ENCODE assay signal across 8 cellular contexts in the genomic region with DNA sequence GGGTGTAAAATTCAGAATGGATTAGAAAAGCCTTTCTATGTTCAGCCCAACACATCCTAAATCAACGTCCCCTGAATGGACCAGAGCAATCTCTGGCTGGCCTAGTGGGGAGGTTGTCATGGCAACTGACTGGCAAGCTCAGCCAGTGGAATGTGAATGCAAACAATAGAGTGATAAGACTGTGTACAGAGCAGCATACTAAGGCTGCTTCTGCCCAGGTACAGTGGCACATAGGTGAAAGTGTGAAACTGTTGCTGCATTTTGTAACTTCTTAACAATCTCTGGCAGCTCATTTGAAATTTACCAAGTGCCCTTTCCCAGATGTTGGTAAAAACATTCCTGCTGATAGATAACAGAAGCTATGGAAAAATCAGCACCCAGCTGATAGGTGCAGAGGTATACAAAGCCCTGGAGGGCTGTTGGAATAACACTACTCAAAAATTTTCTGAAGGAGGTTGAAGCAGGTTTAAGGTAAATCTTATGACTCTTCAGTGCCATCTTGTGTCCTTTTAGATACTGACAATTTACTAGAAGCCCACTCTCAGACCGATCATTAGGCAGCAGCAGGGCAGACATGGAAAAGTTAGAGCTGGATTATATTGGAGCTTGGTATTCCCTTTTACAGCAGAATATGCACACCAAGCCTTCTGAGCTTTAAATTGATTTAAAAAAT.
DNase-seq lines count a peak whose midpoint lies in the region; ATAC-seq and TF ChIP-seq lines count a peak whose summit lies in the region.

No MANE protein-coding gene starts in this region.

- TF ChIP-seq CTCF in GM12874 (IDR thresholded peaks at IDR 0.05; ENCODE audit: insufficient read depth, low read depth, low read length) (peak; percentile 31; the same call in 1 of the 2 replicates), SK-N-SH (IDR thresholded peaks at IDR 0.05) (peak; percentile 59), fibroblast of villous mesenchyme (IDR thresholded peaks at IDR 0.05; ENCODE audit: insufficient read depth, low read depth, low read length) (peak; percentile 54)

- POLR2A ChIA-PET in SK-N-SH (lab: Yijun Ruan, JAX) = interaction anchor here (1.9 kb wide), 1 partner anchor 268 kb away, joined by 17 read pairs; the partner anchor contains the start of gene RAB3C

- H3K36me3 ChIP-seq in SK-N-SH (replicated peaks in 1 of 2; ENCODE audit: control insufficient read depth in 1 of 2, insufficient read depth in 2 of 2, low read length in 1 of 2) = no peaks in the 10 kb centered on the region

- WGBS in SK-N-SH (ENCODE audit: low lambda C conversion rate) = 22% methylated on average over 2 of the region's 2 CpGs

- no peak overlapping the region for H3K9ac ChIP-seq in SK-N-SH

- no peaks in the 10 kb centered on the region for H3F3A ChIP-seq in SK-N-SH (replicated peaks; ENCODE audit: insufficient read depth)

- no peaks in the 10 kb centered on the region; the same call in 1 of the 2 replicates for H3K79me2 ChIP-seq in SK-N-SH (ENCODE audit: insufficient read depth)

- CTCF ChIA-PET in SK-N-SH (lab: Yijun Ruan, JAX) = interaction anchor here (0.6 to 5.1 kb wide), 75 partner anchors 9 to 1552 kb away, joined by 3 to 100 read pairs (median 4); partner anchors contain the start of genes GAPT and RAB3C

- peak; percentile 85 for TF ChIP-seq RAD21 in SK-N-SH (IDR thresholded peaks at IDR 0.05; ENCODE audit: low read length)

- H3K4me2 ChIP-seq in SK-N-SH = no peak overlapping the region

- peaks cover 0 to 11% of the 10 kb centered on the region in 2 experiments; a peak in 2 of 4 replicates for H3K4me1 ChIP-seq in SK-N-SH (ENCODE audit: control insufficient read depth in 1 of 2, insufficient read depth in 2 of 2, low read depth in 1 of 2, low read length in 1 of 2)

- H3K27me3 ChIP-seq in SK-N-SH (ENCODE audit: insufficient read depth) = 0 out of 2 replicates have a peak, but pooled peaks cover 8% of the 10 kb centered on the region

- in situ Hi-C loops in ACHN (cut with HindIII; ENCODE audit: low pct_ligation_motif_present, low pct_unique_long_range_greater_than_20kb, low sequenced_read_pairs) = no loop called here

- H2AFZ ChIP-seq in SK-N-SH (ENCODE audit: low read depth) = no peak overlapping the region

- TF ChIP-seq EP300 in SK-N-SH (IDR thresholded peaks at IDR 0.05; ENCODE audit: borderline replicate concordance in 1 of 2, low read depth in 1 of 2, low read length in 1 of 2) = peak in 1 of 2 experiments; percentile 24; a peak in 1 of 4 replicates

- H3K4me3 ChIP-seq in Jurkat, Clone E6-1 (ENCODE audit: low read length) = no peak overlapping the region
- H3K4me3 ChIP-seq in SK-N-SH (ENCODE audit: low read depth in 2 of 2, low read length in 1 of 2) (no peak overlapping the region), fibroblast of villous mesenchyme (ENCODE audit: low read depth, low read length) (no peak overlapping the region)

- DNase-seq in ACHN = peak; percentile 39
- DNase-seq in Jurkat, Clone E6-1 (ENCODE audit: low read depth, low spot score) = peak; percentile 12
- DNase-seq in SK-N-SH = peak; percentile 49
- DNase-seq in fibroblast of villous mesenchyme (ENCODE audit: low read depth) = peak; percentile 40
- DNase-seq in occipital lobe (lab: John Stamatoyannopoulos, UW) = peak; percentile 9
- DNase-seq in activated gamma-delta T cell (lab: John Stamatoyannopoulos, UW) = no peak

- H4K20me1 ChIP-seq in SK-N-SH (ENCODE audit: insufficient read depth) = no peaks in the 10 kb centered on the region

- H3K9me3 ChIP-seq in SK-N-SH = no peaks in the 10 kb centered on the region

- no peak for ATAC-seq in HG02610 (IDR thresholded peaks at IDR 0.05; ENCODE audit: unreplicated experiment)

- no peaks in the 10 kb centered on the region for H3K9me2 ChIP-seq in SK-N-SH

- peak overlapping the region in 1 of 2 experiments; percentile 93; a peak in 2 of 4 replicates for H3K27ac ChIP-seq in SK-N-SH (ENCODE audit: low read depth in 2 of 2, low read length in 1 of 2)

TF ChIP-seq in SK-N-SH, 30 proteins besides CTCF, POLR2A, EP300 and RAD21:
- TF ChIP-seq RCOR1 (IDR thresholded peaks at IDR 0.05; ENCODE audit: low read length) (0 out of 2 replicates have a peak, but pooled peaks have one; percentile 4), PBX3 (IDR thresholded peaks at IDR 0.05) (no peak), FOXM1 (IDR thresholded peaks at IDR 0.05; ENCODE audit: low read depth) (no peak), NFIC (IDR thresholded peaks at IDR 0.05; ENCODE audit: borderline replicate concordance) (no peak), POLR2AphosphoS5 (IDR thresholded peaks at IDR 0.05; ENCODE audit: low read depth, low read length) (no peak), CHD2 (IDR thresholded peaks at IDR 0.05; ENCODE audit: low read length, partially characterized antibody) (no peak), GABPA (IDR thresholded peaks at IDR 0.05; ENCODE audit: low read depth) (no peak), TCF12 (IDR thresholded peaks at IDR 0.05) (no peak), FOXJ3 (CRISPR knock-in tag; IDR thresholded peaks at IDR 0.05) (no peak), FOSL2 (IDR thresholded peaks at IDR 0.05; ENCODE audit: borderline replicate concordance, low read depth) (no peak), MEF2A (IDR thresholded peaks at IDR 0.05; ENCODE audit: borderline replicate concordance, low read depth) (no peak), RXRA (IDR thresholded peaks at IDR 0.05; ENCODE audit: borderline replicate concordance, low read depth) (no peak), SMC3 (IDR thresholded peaks at IDR 0.05; ENCODE audit: low read depth, low read length) (peak; percentile 60), GATA2 (CRISPR knock-in tag; IDR thresholded peaks at IDR 0.05) (peak; percentile 48; the same call in 1 of the 2 replicates), NRF1 (IDR thresholded peaks at IDR 0.05; ENCODE audit: low read depth, low read length) (no peak)
- TF ChIP-seq, protein P1, sequence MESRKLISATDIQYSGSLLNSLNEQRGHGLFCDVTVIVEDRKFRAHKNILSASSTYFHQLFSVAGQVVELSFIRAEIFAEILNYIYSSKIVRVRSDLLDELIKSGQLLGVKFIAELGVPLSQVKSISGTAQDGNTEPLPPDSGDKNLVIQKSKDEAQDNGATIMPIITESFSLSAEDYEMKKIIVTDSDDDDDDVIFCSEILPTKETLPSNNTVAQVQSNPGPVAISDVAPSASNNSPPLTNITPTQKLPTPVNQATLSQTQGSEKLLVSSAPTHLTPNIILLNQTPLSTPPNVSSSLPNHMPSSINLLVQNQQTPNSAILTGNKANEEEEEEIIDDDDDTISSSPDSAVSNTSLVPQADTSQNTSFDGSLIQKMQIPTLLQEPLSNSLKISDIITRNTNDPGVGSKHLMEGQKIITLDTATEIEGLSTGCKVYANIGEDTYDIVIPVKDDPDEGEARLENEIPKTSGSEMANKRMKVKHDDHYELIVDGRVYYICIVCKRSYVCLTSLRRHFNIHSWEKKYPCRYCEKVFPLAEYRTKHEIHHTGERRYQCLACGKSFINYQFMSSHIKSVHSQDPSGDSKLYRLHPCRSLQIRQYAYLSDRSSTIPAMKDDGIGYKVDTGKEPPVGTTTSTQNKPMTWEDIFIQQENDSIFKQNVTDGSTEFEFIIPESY (IDR thresholded peaks at IDR 0.05; ENCODE audit: borderline replicate concordance, low read depth) = no peak
- TF ChIP-seq, protein P2, sequence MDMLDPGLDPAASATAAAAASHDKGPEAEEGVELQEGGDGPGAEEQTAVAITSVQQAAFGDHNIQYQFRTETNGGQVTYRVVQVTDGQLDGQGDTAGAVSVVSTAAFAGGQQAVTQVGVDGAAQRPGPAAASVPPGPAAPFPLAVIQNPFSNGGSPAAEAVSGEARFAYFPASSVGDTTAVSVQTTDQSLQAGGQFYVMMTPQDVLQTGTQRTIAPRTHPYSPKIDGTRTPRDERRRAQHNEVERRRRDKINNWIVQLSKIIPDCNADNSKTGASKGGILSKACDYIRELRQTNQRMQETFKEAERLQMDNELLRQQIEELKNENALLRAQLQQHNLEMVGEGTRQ (IDR thresholded peaks at IDR 0.05; ENCODE audit: borderline replicate concordance, low read depth, low read length) = no peak
- TF ChIP-seq, protein P3, sequence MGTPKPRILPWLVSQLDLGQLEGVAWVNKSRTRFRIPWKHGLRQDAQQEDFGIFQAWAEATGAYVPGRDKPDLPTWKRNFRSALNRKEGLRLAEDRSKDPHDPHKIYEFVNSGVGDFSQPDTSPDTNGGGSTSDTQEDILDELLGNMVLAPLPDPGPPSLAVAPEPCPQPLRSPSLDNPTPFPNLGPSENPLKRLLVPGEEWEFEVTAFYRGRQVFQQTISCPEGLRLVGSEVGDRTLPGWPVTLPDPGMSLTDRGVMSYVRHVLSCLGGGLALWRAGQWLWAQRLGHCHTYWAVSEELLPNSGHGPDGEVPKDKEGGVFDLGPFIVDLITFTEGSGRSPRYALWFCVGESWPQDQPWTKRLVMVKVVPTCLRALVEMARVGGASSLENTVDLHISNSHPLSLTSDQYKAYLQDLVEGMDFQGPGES (IDR thresholded peaks at IDR 0.05; ENCODE audit: low read depth, low read length) = no peak
- TF ChIP-seq, protein P4, sequence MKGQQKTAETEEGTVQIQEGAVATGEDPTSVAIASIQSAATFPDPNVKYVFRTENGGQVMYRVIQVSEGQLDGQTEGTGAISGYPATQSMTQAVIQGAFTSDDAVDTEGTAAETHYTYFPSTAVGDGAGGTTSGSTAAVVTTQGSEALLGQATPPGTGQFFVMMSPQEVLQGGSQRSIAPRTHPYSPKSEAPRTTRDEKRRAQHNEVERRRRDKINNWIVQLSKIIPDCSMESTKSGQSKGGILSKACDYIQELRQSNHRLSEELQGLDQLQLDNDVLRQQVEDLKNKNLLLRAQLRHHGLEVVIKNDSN (IDR thresholded peaks at IDR 0.05; ENCODE audit: borderline replicate concordance, low read depth) = no peak
TF ChIP-seq in SK-N-SH: peak in this region for 3.
